In genomic region chr7:87944547-87944946, GRCh38 we compare ENCODE assay signal across 16 cellular contexts. TPM values are rescaled to one million over a fixed set of nuclear protein-coding genes. Genes with fewer than 3 reads are reported as not detected.
A peak's percentile ranks its signal among the peaks of the same experiment; 100 is the strongest.
DNase-seq lines count a peak whose midpoint lies in the region; ATAC-seq lines count a peak whose summit lies in the region.
"Had no signal": no experiment of that assay in that cellular context is flagged by ENCODE, and none has a peak within 500 bp of the region (broad histone marks: within the 10 kb centered on the region; RNA-seq: fewer than 3 reads in every experiment).

No MANE protein-coding gene starts in this region.

- H3K4me3 Mint-ChIP-seq in activated T-cell treated with anti-CD3 and anti-CD28 coated beads, Interleukin-2, amount 50 U/mL, for 72 hours = no peak overlapping the region
- H3K4me3 Mint-ChIP-seq: HFFc6 had no signal

- no peaks in the 10 kb centered on the region for H3K4me1 Mint-ChIP-seq in activated T-cell treated with anti-CD3 and anti-CD28 coated beads, Interleukin-2, amount 50 U/mL, for 72 hours (ENCODE audit: low read depth)

- ATAC-seq in activated T-cell treated with anti-CD3 and anti-CD28 coated beads, Interleukin-2, amount 50 U/mL, for 72 hours (replicated peaks in 1 of 2) = no peak
- ATAC-seq in GM21529 (IDR thresholded peaks at IDR 0.05; ENCODE audit: unreplicated experiment) = peak; percentile 57
- peak; percentile 51 for ATAC-seq in HG03432 (IDR thresholded peaks at IDR 0.05; ENCODE audit: unreplicated experiment)
- ATAC-seq in GM19397 (IDR thresholded peaks at IDR 0.05; ENCODE audit: unreplicated experiment) = no peak
- no peak for ATAC-seq in GM21367 (IDR thresholded peaks at IDR 0.05; ENCODE audit: unreplicated experiment)

- peak overlapping the region; percentile 21 for H3K27ac Mint-ChIP-seq in activated T-cell treated with anti-CD3 and anti-CD28 coated beads, Interleukin-2, amount 50 U/mL, for 72 hours
- H3K27ac Mint-ChIP-seq: HFFc6 had no signal

- no peaks in the 10 kb centered on the region for H3K27me3 Mint-ChIP-seq in activated T-cell treated with anti-CD3 and anti-CD28 coated beads, Interleukin-2, amount 50 U/mL, for 72 hours (ENCODE audit: low read depth)

- H3K9me3 Mint-ChIP-seq in activated T-cell treated with anti-CD3 and anti-CD28 coated beads, Interleukin-2, amount 50 U/mL, for 72 hours = no peaks in the 10 kb centered on the region
- H3K9me3 Mint-ChIP-seq: HFFc6 had no signal

- no peak for DNase-seq in activated T-cell treated with anti-CD3 and anti-CD28 coated beads, Interleukin-2, amount 50 U/mL, for 72 hours
- DNase-seq in activated T-cell treated with anti-CD3 and anti-CD28 coated beads for 4 hours = no peak
- DNase-seq in activated CD4-positive, CD25-positive, alpha-beta regulatory T cell (lab: John Stamatoyannopoulos, UW) = no peak
- no peak for DNase-seq in NCI-H1694 (lab: John Stamatoyannopoulos, UW)
- DNase-seq: C1 segment of cervical spinal cord, DMS153, EL, GOT3, HFFc6, NCI-H2107, NCI-H69, PC-9 had no signal

- no peaks in the 10 kb centered on the region for H3K36me3 Mint-ChIP-seq in activated T-cell treated with anti-CD3 and anti-CD28 coated beads, Interleukin-2, amount 50 U/mL, for 72 hours (ENCODE audit: insufficient read depth in 2 of 2)

RNA-seq across cellular contexts. Expression of gene ADAM22, which starts 10.5 kb away (rescaled TPM):
- total RNA-seq in activated T-cell treated with anti-CD3 and anti-CD28 coated beads, Interleukin-2, amount 50 U/mL, for 72 hours = 1 to 10 TPM; 2.5 to 3.2 TPM

Comparison
In these comparisons a context has a peak if more than half of its experiments do, and no peak if none do; other contexts are left out.
1. ATAC-seq: peak in GM21529 (single experiment) and HG03432 (single experiment); none in activated T-cell treated with anti-CD3 and anti-CD28 coated beads, Interleukin-2, amount 50 U/mL, for 72 hours (0 of 2), GM19397 (single experiment) and GM21367 (single experiment).